In genomic region chr5:180832638-180833068, GRCh38 we compare ENCODE assay signal across 8 cellular contexts. TPM values are rescaled to one million over a fixed set of nuclear protein-coding genes. Genes with fewer than 3 reads are reported as not detected.
DNase-seq lines count a peak whose midpoint lies in the region; ATAC-seq, FAIRE-seq and TF ChIP-seq lines count a peak whose summit lies in the region.

No MANE protein-coding gene starts in this region.

- peak overlapping the region in 1 of 2 donors; percentile 78 for H3K9ac ChIP-seq in kidney (ENCODE audit: low read length in 2 of 2)

- POLR2A ChIA-PET in activated B cell treated with CpG ODN at 0.5 μM for 24 hours (lab: Charles Lee), result interaction anchor here (0.9 to 6.3 kb wide), 9 partner anchors 9 to 357 kb away, joined by 3 to 240 read pairs (median 17); partner anchors contain the start of genes MGAT1 and ZFP62

- H3K9me3 ChIP-seq in kidney (ENCODE audit: control insufficient read depth in 1 of 2, low read length in 2 of 2), result peaks cover 0 to 2% of the 10 kb centered on the region in 2 donors

- intact Hi-C loops in activated B cell treated with CpG ODN at 0.5 μM for 24 hours (cut with micrococcal nuclease), result loop anchor here (1.0 kb wide), 4 partner anchors 28 to 429 kb away; partner anchors contain the start of genes MGAT1 and TRIM52
- intact Hi-C loops in kidney (cut with DNase I), result no loop called here

- H3K27me3 Mint-ChIP-seq in activated B cell treated with CpG ODN at 0.5 μM for 24 hours, result no peaks in the 10 kb centered on the region

- peaks cover 8 to 13% of the 10 kb centered on the region in 2 donors for H3K4me1 ChIP-seq in kidney (ENCODE audit: control insufficient read depth in 1 of 2, insufficient read depth in 1 of 2, low read depth in 1 of 2, low read length in 2 of 2)

- peak overlapping the region; percentile 67 to 91 for H3K4me3 ChIP-seq in kidney (ENCODE audit: low read length in 2 of 2)

- peaks cover 2% of the 10 kb centered on the region for H3K9me3 Mint-ChIP-seq in activated B cell treated with CpG ODN at 0.5 μM for 24 hours

- peaks cover 61% of the 10 kb centered on the region for H3K36me3 Mint-ChIP-seq in activated B cell treated with CpG ODN at 0.5 μM for 24 hours (ENCODE audit: low read depth)

- no peak for DNase-seq in activated B cell treated with CpG ODN at 0.5 μM for 24 hours
- no peak for DNase-seq in kidney
- no peak for DNase-seq in midbrain (lab: John Stamatoyannopoulos, UW)
- no peak for DNase-seq in NCI-H2107 treated with DMSO at 0.1 percent for 48 hours (lab: John Stamatoyannopoulos, UW; ENCODE audit: unreplicated experiment)
- DNase-seq in NCI-H1436 (lab: John Stamatoyannopoulos, UW), result no peak
- no peak for DNase-seq in DMS114 treated with DMSO at 0.1 percent for 48 hours (lab: John Stamatoyannopoulos, UW; ENCODE audit: unreplicated experiment)

- peaks cover 54% of the 10 kb centered on the region for H3K4me1 Mint-ChIP-seq in activated B cell treated with CpG ODN at 0.5 μM for 24 hours

- no peak for FAIRE-seq in kidney (lab: Jason Lieb, UNC)

- H3K27ac Mint-ChIP-seq in activated B cell treated with CpG ODN at 0.5 μM for 24 hours, result peak overlapping the region; percentile 98

- ATAC-seq in GM18909 (IDR thresholded peaks at IDR 0.05; ENCODE audit: poor library complexity, unreplicated experiment), result peak; percentile 62
- ATAC-seq in HG02852 (IDR thresholded peaks at IDR 0.05; ENCODE audit: unreplicated experiment), result peak; percentile 43
- peak; percentile 43 for ATAC-seq in activated B cell treated with CpG ODN at 0.5 μM for 24 hours (ENCODE audit: low read depth)

- H3K4me3 Mint-ChIP-seq in activated B cell treated with CpG ODN at 0.5 μM for 24 hours, result peak overlapping the region; percentile 98

- CTCF ChIA-PET in activated B cell treated with CpG ODN at 0.5 μM for 24 hours (lab: Charles Lee), result interaction anchor here (1.5 kb wide), 2 partner anchors 19 to 48 kb away, joined by 4 to 5 read pairs; no protein-coding TSS in a partner anchor

- H3K36me3 ChIP-seq in kidney (ENCODE audit: control insufficient read depth in 1 of 2, insufficient read depth in 2 of 2, low read length in 2 of 2), result peaks cover 14 to 15% of the 10 kb centered on the region in 2 donors

- H3K27ac ChIP-seq in kidney (ENCODE audit: low read depth in 2 of 2, low read length in 2 of 2), result no peak overlapping the region

- no peak for TF ChIP-seq CTCF in activated B cell treated with CpG ODN at 0.5 μM for 24 hours (IDR thresholded peaks at IDR 0.05)
- no peak for TF ChIP-seq CTCF in kidney (IDR thresholded peaks at IDR 0.05; ENCODE audit: borderline replicate concordance, extremely low read depth, insufficient read depth)

RNA-seq across cellular contexts. Expression of gene ZFP62, which starts 28.4 kb away (rescaled TPM):
- total RNA-seq in activated B cell treated with CpG ODN at 0.5 μM for 24 hours, result 43.7 and 45.6 TPM in 2 replicates
- 30.7 TPM for total RNA-seq in kidney
- 16.2 TPM for polyA plus RNA-seq in kidney (ENCODE audit: insufficient read depth, low read depth, low replicate concordance)

RNA-seq across cellular contexts. Expression of gene MGAT1, which starts 30.0 kb away (rescaled TPM):
- total RNA-seq in activated B cell treated with CpG ODN at 0.5 μM for 24 hours, result 66.9 and 74.5 TPM in 2 replicates
- total RNA-seq in kidney, result 132 TPM
- 73.3 TPM for polyA plus RNA-seq in kidney (ENCODE audit: insufficient read depth, low read depth, low replicate concordance)
